In genomic region chrX:15158350-15158735, GRCh38 we compare ENCODE assay signal across 12 cellular contexts.
DNase-seq lines count a peak whose midpoint lies in the region; ATAC-seq and TF ChIP-seq lines count a peak whose summit lies in the region.
"Had no signal": no experiment of that assay in that cellular context is flagged by ENCODE, and none has a peak within 500 bp of the region (broad histone marks: within the 10 kb centered on the region; RNA-seq: fewer than 3 reads in every experiment).

No MANE protein-coding gene starts in this region.

- H3K27me3 Mint-ChIP-seq in activated CD8-positive, alpha-beta memory T cell treated with anti-CD3 and anti-CD28 coated beads, Interleukin-2, amount 10 ng/mL, durations not matched to agents 7 days and 5 days = peaks cover 3% of the 10 kb centered on the region
- H3K27me3 Mint-ChIP-seq in T-cell = peaks cover 0 to 5% of the 10 kb centered on the region in 2 donors
- peaks cover 0 to 9% of the 10 kb centered on the region in 2 donors for H3K27me3 Mint-ChIP-seq in stimulated activated naive B cell treated with anti-CD40 and anti-IgM and Interleukin-4, amounts not matched to agents 10 μg/mL and 1 μg/mL and 100 μg/mL, for 72 hours

- peaks cover 25% of the 10 kb centered on the region for H3K4me1 Mint-ChIP-seq in activated CD8-positive, alpha-beta memory T cell treated with anti-CD3 and anti-CD28 coated beads, Interleukin-2, amount 10 ng/mL, durations not matched to agents 7 days and 5 days
- H3K4me1 Mint-ChIP-seq in T-cell = peaks cover 36 to 55% (median 42%) of the 10 kb centered on the region in 3 donors
- peaks cover 5 to 8% of the 10 kb centered on the region in 2 donors for H3K4me1 Mint-ChIP-seq in stimulated activated naive B cell treated with anti-CD40 and anti-IgM and Interleukin-4, amounts not matched to agents 10 μg/mL and 1 μg/mL and 100 μg/mL, for 72 hours
- H3K4me1 Mint-ChIP-seq: H9 had no signal

- no peak for DNase-seq in activated CD8-positive, alpha-beta memory T cell treated with anti-CD3 and anti-CD28 coated beads, Interleukin-2, amount 10 ng/mL, durations not matched to agents 7 days and 5 days
- DNase-seq in activated CD8-positive, alpha-beta memory T cell treated with anti-CD3 and anti-CD28 coated beads for 24 hours = no peak
- DNase-seq in T-cell = no peak
- DNase-seq in stimulated activated naive B cell treated with anti-CD40 and anti-IgM and Interleukin-4, amounts not matched to agents 10 μg/mL and 1 μg/mL and 100 μg/mL, for 72 hours = no peak
- DNase-seq in psoas muscle = no peak
- no peak for DNase-seq in DMS79 treated with DMSO at 0.1 percent for 48 hours (lab: John Stamatoyannopoulos, UW)
- DNase-seq: H9, mucosa of descending colon, NCI-H226 had no signal

- H3K27ac Mint-ChIP-seq in activated CD8-positive, alpha-beta memory T cell treated with anti-CD3 and anti-CD28 coated beads, Interleukin-2, amount 10 ng/mL, durations not matched to agents 7 days and 5 days = peak overlapping the region; percentile 89
- H3K27ac Mint-ChIP-seq in T-cell = peak overlapping the region; percentile 96 to 97
- peak overlapping the region; percentile 15 for H3K27ac Mint-ChIP-seq in stimulated activated naive B cell treated with anti-CD40 and anti-IgM and Interleukin-4, amounts not matched to agents 10 μg/mL and 1 μg/mL and 100 μg/mL, for 72 hours
- H3K27ac Mint-ChIP-seq: H9 had no signal

- POLR2A ChIA-PET in T-cell (lab: Charles Lee) = no interaction called here

- H3K36me3 ChIP-seq in psoas muscle (ENCODE audit: insufficient read depth in 1 of 2, low read depth in 1 of 2) = no peaks in the 10 kb centered on the region
- H3K36me3 ChIP-seq: prostate gland had no signal

- intact Hi-C loops in psoas muscle (cut with DNase I) = no loop called here

- H3K27ac ChIP-seq in psoas muscle = no peak overlapping the region
- H3K27ac ChIP-seq: prostate gland had no signal

- CTCF ChIA-PET in activated CD8-positive, alpha-beta memory T cell treated with anti-CD3 and anti-CD28 coated beads, Interleukin-2, amount 10 ng/mL, durations not matched to agents 7 days and 5 days (lab: Charles Lee) = interaction anchor here (1.0 kb wide), 1 partner anchor 44 kb away, joined by 5 read pairs; no protein-coding TSS in a partner anchor
- CTCF ChIA-PET in T-cell (lab: Charles Lee) = interaction anchor here in 1 of 2 donors (1.7 kb wide), 1 partner anchor 15 kb away, joined by 6 read pairs; no protein-coding TSS in a partner anchor

- H3K9me3 Mint-ChIP-seq in activated CD8-positive, alpha-beta memory T cell treated with anti-CD3 and anti-CD28 coated beads, Interleukin-2, amount 10 ng/mL, durations not matched to agents 7 days and 5 days (ENCODE audit: low read depth) = peaks cover 3% of the 10 kb centered on the region
- H3K9me3 Mint-ChIP-seq in T-cell = no peaks in the 10 kb centered on the region
- H3K9me3 Mint-ChIP-seq in stimulated activated naive B cell treated with anti-CD40 and anti-IgM and Interleukin-4, amounts not matched to agents 10 μg/mL and 1 μg/mL and 100 μg/mL, for 72 hours = no peaks in the 10 kb centered on the region

- peak overlapping the region; percentile 72 for H3K4me3 Mint-ChIP-seq in activated CD8-positive, alpha-beta memory T cell treated with anti-CD3 and anti-CD28 coated beads, Interleukin-2, amount 10 ng/mL, durations not matched to agents 7 days and 5 days
- peak overlapping the region; percentile 73 to 81 (median 79) for H3K4me3 Mint-ChIP-seq in T-cell
- H3K4me3 Mint-ChIP-seq in stimulated activated naive B cell treated with anti-CD40 and anti-IgM and Interleukin-4, amounts not matched to agents 10 μg/mL and 1 μg/mL and 100 μg/mL, for 72 hours = peak overlapping the region in 1 of 2 donors; percentile 41
- H3K4me3 Mint-ChIP-seq: H9 had no signal

- H3K27me3 ChIP-seq in psoas muscle (ENCODE audit: insufficient read depth in 3 of 3, low read length in 2 of 3) = peaks cover 0 to 19% (median 0%) of the 10 kb centered on the region in 3 donors

- H3K36me3 Mint-ChIP-seq in activated CD8-positive, alpha-beta memory T cell treated with anti-CD3 and anti-CD28 coated beads, Interleukin-2, amount 10 ng/mL, durations not matched to agents 7 days and 5 days = peaks cover 10% of the 10 kb centered on the region
- no peaks in the 10 kb centered on the region for H3K36me3 Mint-ChIP-seq in T-cell
- H3K36me3 Mint-ChIP-seq in stimulated activated naive B cell treated with anti-CD40 and anti-IgM and Interleukin-4, amounts not matched to agents 10 μg/mL and 1 μg/mL and 100 μg/mL, for 72 hours = no peaks in the 10 kb centered on the region

- H3K4me3 ChIP-seq in psoas muscle = no peak overlapping the region
- H3K4me3 ChIP-seq: mucosa of descending colon, prostate gland had no signal

- WGBS in psoas muscle, 3 donors = 48 to 93% (median 66%) methylated on average over 1 of the region's 1 CpG

- peak; percentile 35 for ATAC-seq in activated CD8-positive, alpha-beta memory T cell treated with anti-CD3 and anti-CD28 coated beads, Interleukin-2, amount 10 ng/mL, durations not matched to agents 7 days and 5 days
- ATAC-seq in GM21529 (IDR thresholded peaks at IDR 0.05; ENCODE audit: unreplicated experiment) = peak; percentile 13
- ATAC-seq in T-cell (replicated peaks in 1 of 4) = peak in 1 of 4 experiments; percentile 4
- peak in 1 of 2 donors; percentile 25 for ATAC-seq in stimulated activated naive B cell treated with anti-CD40 and anti-IgM and Interleukin-4, amounts not matched to agents 10 μg/mL and 1 μg/mL and 100 μg/mL, for 72 hours (replicated peaks)
- ATAC-seq in psoas muscle = no peak
- no peak for ATAC-seq in HG03457 (IDR thresholded peaks at IDR 0.05; ENCODE audit: unreplicated experiment)
- ATAC-seq: mucosa of descending colon had no signal

- H3K9me3 ChIP-seq in psoas muscle = no peaks in the 10 kb centered on the region
- H3K9me3 ChIP-seq: mucosa of descending colon, prostate gland had no signal

- H3K4me1 ChIP-seq in psoas muscle = no peaks in the 10 kb centered on the region
- H3K4me1 ChIP-seq: prostate gland had no signal

- TF ChIP-seq CTCF in psoas muscle (IDR thresholded peaks at IDR 0.05) = no peak

Comparison
In these comparisons a context has a peak if more than half of its experiments do, and no peak if none do; other contexts are left out.
1. ATAC-seq: peak in activated CD8-positive, alpha-beta memory T cell treated with anti-CD3 and anti-CD28 coated beads, Interleukin-2, amount 10 ng/mL, durations not matched to agents 7 days and 5 days (single experiment) and GM21529 (single experiment); none in psoas muscle (0 of 4) and HG03457 (single experiment).
2. H3K27ac Mint-ChIP-seq: peak in every context shown above with its lines; median percentile 96 in T-cell; 89 in activated CD8-positive, alpha-beta memory T cell treated with anti-CD3 and anti-CD28 coated beads, Interleukin-2, amount 10 ng/mL, durations not matched to agents 7 days and 5 days; 15 in stimulated activated naive B cell treated with anti-CD40 and anti-IgM and Interleukin-4, amounts not matched to agents 10 μg/mL and 1 μg/mL and 100 μg/mL, for 72 hours.